In the genomic region with DNA sequence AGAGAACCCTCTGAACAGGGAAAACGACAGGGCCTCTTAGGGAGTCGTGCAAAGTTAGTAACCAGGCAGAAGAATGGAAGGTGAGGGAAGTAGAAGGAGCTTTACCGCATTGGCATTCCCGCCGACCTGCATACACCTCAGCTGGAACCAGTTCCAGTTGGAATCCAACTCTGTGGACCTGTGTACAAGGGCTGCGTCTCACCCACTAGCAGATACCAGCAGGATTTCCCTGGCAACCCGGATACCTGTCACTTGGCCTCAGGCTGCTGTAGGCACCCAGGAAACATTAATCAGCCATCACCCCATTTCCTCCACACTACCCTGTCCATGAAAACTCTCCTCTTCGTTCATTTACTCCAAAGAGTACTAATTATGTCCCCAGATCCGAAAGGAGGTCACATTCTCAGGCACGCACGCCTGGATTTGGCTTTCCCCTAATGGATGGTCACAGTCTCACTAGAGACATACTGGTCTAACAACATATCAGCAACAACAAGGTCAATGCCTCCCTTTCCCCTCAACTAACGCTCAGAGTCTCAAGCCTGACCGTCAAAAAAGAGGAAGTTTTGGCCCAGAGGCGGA, we compare ENCODE assay signal across 8 cellular contexts. TPM values are rescaled to one million over a fixed set of nuclear protein-coding genes. Genes with fewer than 3 reads are reported as not detected.
DNase-seq lines count a peak whose midpoint lies in the region; ATAC-seq, FAIRE-seq and TF ChIP-seq lines count a peak whose summit lies in the region.

No MANE protein-coding gene starts in this region.

- H3K27ac ChIP-seq in AG04450 (ENCODE audit: low read depth, low read length) (peak overlapping the region; percentile 87), KMS-11 (peak overlapping the region; percentile 81), K562 (ENCODE audit: extremely low read depth, low read depth, low read length) (peak overlapping the region; percentile 97)

- H2AFZ ChIP-seq in KMS-11 (ENCODE audit: low read depth) (0 out of 2 replicates have a peak overlapping the region, but pooled peaks have one; percentile 39), K562 (ENCODE audit: low read depth, low read length) (peak overlapping the region; percentile 92; the same call in 1 of the 2 replicates)

- no peak for ATAC-seq in K562
- no peak for ATAC-seq in mucosa of descending colon
- ATAC-seq in GM21423 (IDR thresholded peaks at IDR 0.05; ENCODE audit: unreplicated experiment): no peak
- ATAC-seq in GM18519 (IDR thresholded peaks at IDR 0.05; ENCODE audit: low FRiP score, unreplicated experiment): no peak

- POLR2A ChIA-PET in AG04450 (lab: Yijun Ruan, JAX) (interaction anchor here (0.8 kb wide), 1 partner anchor 12 kb away, joined by 3 read pairs; no protein-coding TSS in a partner anchor), K562 (lab: Yijun Ruan, JAX) (interaction anchor here (0.8 to 0.9 kb wide), 3 partner anchors 10 to 15 kb away, joined by 3 read pairs; no protein-coding TSS in a partner anchor)

- H3K27me3 ChIP-seq in AG04450 (ENCODE audit: control insufficient read depth, insufficient read depth, low read length): no peaks in the 10 kb centered on the region
- H3K27me3 ChIP-seq in KMS-11 (ENCODE audit: insufficient read depth, low read depth): no peaks in the 10 kb centered on the region
- no peaks in the 10 kb centered on the region for H3K27me3 ChIP-seq in K562 (ENCODE audit: control insufficient read depth in 2 of 2, insufficient read depth in 2 of 2, low read length in 2 of 2)

- peaks cover 4% of the 10 kb centered on the region; the same call in 1 of the 2 replicates for H3K36me3 ChIP-seq in KMS-11 (ENCODE audit: insufficient read depth)
- H3K36me3 ChIP-seq in K562 (ENCODE audit: control insufficient read depth, insufficient read depth, low read length): peaks cover 58% of the 10 kb centered on the region
- H3K36me3 ChIP-seq in mucosa of descending colon (ENCODE audit: low read depth): no peaks in the 10 kb centered on the region

- no TSS peak for BruUV-seq in K562 (replicated peaks; lab: Mats Ljungman, UMichigan)

- DNase-seq in AG04450 (ENCODE audit: low read depth, low spot score) (no peak), K562 (ENCODE audit: extremely low read depth in 1 of 4, low spot score in 3 of 4) (peak in 1 of 4 experiments; percentile 59), mucosa of descending colon (no peak), AG08395 (ENCODE audit: low spot score) (no peak), COR-L47 (lab: John Stamatoyannopoulos, UW) (no peak)

- TF ChIP-seq CTCF in AG04450 (IDR thresholded peaks at IDR 0.05; ENCODE audit: low read depth, low read length) (no peak), KMS-11 (conservative IDR thresholded peaks at IDR 0.05; ENCODE audit: low read depth, low read length) (no peak), K562 (IDR thresholded peaks at IDR 0.05 in 2 of 3, conservative IDR thresholded peaks at IDR 0.05 in 1 of 3; ENCODE audit: insufficient read depth in 2 of 3, low read depth in 1 of 3, low read length in 3 of 3) (no peak; a peak in 1 of 6 replicates), mucosa of descending colon (IDR thresholded peaks at IDR 0.05) (no peak)

- no peak for TF ChIP-seq POLR2A in K562 (conservative IDR thresholded peaks at IDR 0.05)

- H4K20me1 ChIP-seq in KMS-11 (ENCODE audit: insufficient read depth) (no peaks in the 10 kb centered on the region), K562 (replicated peaks; ENCODE audit: control insufficient read depth, insufficient read depth, low read length) (peaks cover 6% of the 10 kb centered on the region)

- CTCF ChIA-PET in AG04450 (lab: Charles Lee): interaction anchor here (1.2 to 1.8 kb wide), 2 partner anchors 84 to 179 kb away, joined by 4 to 8 read pairs; no protein-coding TSS in a partner anchor
- CTCF ChIA-PET in K562 (lab: Yijun Ruan, JAX; ENCODE audit: low intra/inter-chr PET ratio): no interaction called here

- H3K9ac ChIP-seq in KMS-11: peak overlapping the region; percentile 92
- peak overlapping the region; percentile 97 to 99 for H3K9ac ChIP-seq in K562 (ENCODE audit: insufficient read depth in 1 of 2, low read depth in 2 of 2, low read length in 2 of 2)

- H3K4me2 ChIP-seq in KMS-11 (peak overlapping the region; percentile 74), K562 (ENCODE audit: insufficient read depth, low read length) (peak overlapping the region; percentile 100)

- 2% methylated on average over 14 of the region's 14 CpGs for WGBS in K562 (ENCODE audit: insufficient coverage, low coverage, missing lambda C conversion rate)

- no peak for TF ChIP-seq EP300 in K562 (IDR thresholded peaks at IDR 0.05; ENCODE audit: low read length)

- peak overlapping the region; percentile 98 for H3K4me3 ChIP-seq in AG04450 (ENCODE audit: low read depth, low read length)
- H3K4me3 ChIP-seq in KMS-11 (IDR thresholded peaks at IDR 0.05; ENCODE audit: insufficient read depth, low read depth, low read length): no peak overlapping the region
- H3K4me3 ChIP-seq in K562: peak overlapping the region; percentile 89
- H3K4me3 ChIP-seq in mucosa of descending colon: peak overlapping the region; percentile 99

- TF ChIP-seq RAD21 in K562 (CRISPR knock-in tag; conservative IDR thresholded peaks at IDR 0.05 in 1 of 2, IDR thresholded peaks at IDR 0.05 in 1 of 2): no peak

- H3K9me3 ChIP-seq in AG04450 (ENCODE audit: control insufficient read depth, insufficient read depth, low read length) (no peaks in the 10 kb centered on the region; the same call in 1 of the 2 replicates), K562 (replicated peaks; ENCODE audit: control insufficient read depth, insufficient read depth, low read depth, low read length) (no peaks in the 10 kb centered on the region), mucosa of descending colon (no peaks in the 10 kb centered on the region)

- intact Hi-C loops in K562 (cut with micrococcal nuclease): loop anchor here (2.0 kb wide), 3 partner anchors 73 to 233 kb away; partner anchors contain the start of genes ACP2 and SLC39A13
- intact Hi-C loops in mucosa of descending colon (cut with DNase I, micrococcal nuclease): loop anchor here (5.0 to 10.0 kb wide), 2 partner anchors 86 to 179 kb away; partner anchors contain the start of gene MYBPC3 (in 1 of the 2)

- H3K79me2 ChIP-seq in KMS-11 (ENCODE audit: insufficient read depth, low read depth) (peaks cover 52% of the 10 kb centered on the region), K562 (ENCODE audit: control insufficient read depth, insufficient read depth, low read length) (peaks cover 54% of the 10 kb centered on the region)

- in situ Hi-C loops in K562 (cut with MboI): loop anchor here (10.0 kb wide), 1 partner anchor 169 kb away; no protein-coding TSS in a partner anchor

- FAIRE-seq in K562 (lab: Jason Lieb, UNC): peak; percentile 81

- H3K4me1 ChIP-seq in KMS-11 (ENCODE audit: low read depth, poor library complexity, severe bottlenecking) (peaks cover 22% of the 10 kb centered on the region), K562 (replicated peaks in 1 of 2; ENCODE audit: control insufficient read depth in 2 of 2, insufficient read depth in 2 of 2, low read length in 2 of 2) (peaks cover 16 to 32% of the 10 kb centered on the region in 2 experiments), mucosa of descending colon (ENCODE audit: low read depth) (peaks cover 19% of the 10 kb centered on the region)

- peaks cover 3% of the 10 kb centered on the region for H3K9me1 ChIP-seq in K562 (ENCODE audit: control insufficient read depth, insufficient read depth, low read length)

RNA-seq across cellular contexts. Expression of gene ARFGAP2, which starts 0.8 kb away (rescaled TPM):
- polyA plus RNA-seq in AG04450 (2011; rRNA removed): 38.6 and 44.4 TPM in 2 replicates
- 46.5 and 67.4 TPM in 2 replicates for polyA minus RNA-seq in AG04450 (2011; rRNA and poly(A)+ RNA removed)
- total RNA-seq in K562 (2011; cell fraction: chromatin; rRNA removed; ENCODE audit: low replicate concordance): 359 and 833 TPM in 2 replicates
- total RNA-seq in K562 (2011; cell fraction: nucleolus; rRNA removed): 445 and 463 TPM in 2 replicates
- total RNA-seq in K562 (2011; cell fraction: nucleoplasm; rRNA removed): 399 and 402 TPM in 2 replicates
- total RNA-seq in K562 (2014; rRNA removed): 97.6 and 107 TPM in 2 replicates
- total RNA-seq in K562 (2014; rRNA removed; fragmentation: Illumina TruSeq; extraction: Trizol): 65.0 and 78.6 TPM in 2 replicates
- total RNA-seq in K562 (2015; rRNA removed; fragmentation: Illumina TruSeq; extraction: Trizol): 78.4 and 83.2 TPM in 2 replicates
- 93.4 and 102 TPM in 2 replicates for total RNA-seq in K562 (2021)
- polyA plus RNA-seq in K562 (2011; rRNA removed): 96.3 and 120 TPM in 2 replicates
- 199 and 200 TPM in 2 replicates for polyA plus RNA-seq in K562 (2011; cell fraction: cytosol; rRNA removed)
- 212 and 227 TPM in 2 replicates for polyA plus RNA-seq in K562 (2011; cell fraction: nucleus; rRNA removed)
- 69.1 and 93.2 TPM in 2 replicates for polyA plus RNA-seq in K562 (2012)
- polyA plus RNA-seq in K562 (2014; fragmentation: Illumina TruSeq; extraction: Trizol): 122 and 140 TPM in 2 replicates
- polyA plus RNA-seq in K562 (2014; fragmentation: Nextera tagmentation; extraction: Ambion mirVana): 10 to 100 TPM; 29.1 to 42.1 TPM
- polyA plus RNA-seq in K562 (2014; rRNA removed): 90.1 and 90.8 TPM in 2 replicates
- polyA minus RNA-seq in K562 (2011; rRNA and poly(A)+ RNA removed): 112 and 121 TPM in 2 replicates
- polyA minus RNA-seq in K562 (2011; cell fraction: cytosol; rRNA and poly(A)+ RNA removed): 55.3 and 58.2 TPM in 2 replicates
- polyA minus RNA-seq in K562 (2011; cell fraction: nucleus; rRNA and poly(A)+ RNA removed): 104 and 166 TPM in 2 replicates
- 100 to 1,000 TPM in 2 of 3 donors, 10 to 100 TPM in 1; 83.7 to 107 (median 106) TPM for total RNA-seq in mucosa of descending colon

RNA-seq across cellular contexts. Expression of gene PACSIN3, which starts 10.4 kb away (rescaled TPM):
- polyA plus RNA-seq in AG04450 (2011; rRNA removed) (15.3 and 19.7 TPM in 2 replicates), K562 (2011; rRNA removed) (6.8 and 7.1 TPM in 2 replicates), K562 (2014; fragmentation: Illumina TruSeq; extraction: Trizol) (7.1 and 9.8 TPM in 2 replicates), K562 (2014; fragmentation: Nextera tagmentation; extraction: Ambion mirVana) (under 1 TPM; 0.13 to 0.17 TPM), K562 (2014; rRNA removed) (14.5 and 15.0 TPM in 2 replicates)
- 11.9 and 13.0 TPM in 2 replicates for polyA minus RNA-seq in AG04450 (2011; rRNA and poly(A)+ RNA removed)
- total RNA-seq in K562 (2011; cell fraction: chromatin; rRNA removed; ENCODE audit: low replicate concordance): 3.9 and 14.6 TPM in 2 replicates
- 11.6 and 12.7 TPM in 2 replicates for total RNA-seq in K562 (2011; cell fraction: nucleolus; rRNA removed)
- 6.0 and 7.3 TPM in 2 replicates for total RNA-seq in K562 (2011; cell fraction: nucleoplasm; rRNA removed)
- total RNA-seq in K562 (2014; rRNA removed) (15.5 and 18.8 TPM in 2 replicates), K562 (2014; rRNA removed; fragmentation: Illumina TruSeq; extraction: Trizol) (1.5 and 3.5 TPM in 2 replicates), K562 (2015; rRNA removed; fragmentation: Illumina TruSeq; extraction: Trizol) (8.8 and 9.6 TPM in 2 replicates), K562 (2021) (13.8 and 18.1 TPM in 2 replicates), mucosa of descending colon (10 to 100 TPM in 1 of 3 donors, 1 to 10 TPM in 2; 2.2 to 63.5 (median 5.1) TPM)
- polyA plus RNA-seq in K562 (2011; cell fraction: cytosol; rRNA removed): 6.5 and 12.3 TPM in 2 replicates
- 6.2 and 9.6 TPM in 2 replicates for polyA plus RNA-seq in K562 (2011; cell fraction: nucleus; rRNA removed)
- polyA plus RNA-seq in K562 (2012): 7.3 and 10.4 TPM in 2 replicates
- polyA minus RNA-seq in K562 (2011; rRNA and poly(A)+ RNA removed): 1.9 and 3.0 TPM in 2 replicates
- polyA minus RNA-seq in K562 (2011; cell fraction: cytosol; rRNA and poly(A)+ RNA removed): 8.0 and 17.4 TPM in 2 replicates
- polyA minus RNA-seq in K562 (2011; cell fraction: nucleus; rRNA and poly(A)+ RNA removed): 4.7 and 5.0 TPM in 2 replicates

RNA-seq across cellular contexts. Expression of gene DDB2, which starts 38.9 kb away (rescaled TPM):
- polyA plus RNA-seq in AG04450 (2011; rRNA removed): 47.3 and 48.1 TPM in 2 replicates
- 27.1 and 32.5 TPM in 2 replicates for polyA minus RNA-seq in AG04450 (2011; rRNA and poly(A)+ RNA removed)
- total RNA-seq in K562 (2011; cell fraction: chromatin; rRNA removed; ENCODE audit: low replicate concordance): 56.3 and 66.6 TPM in 2 replicates
- total RNA-seq in K562 (2011; cell fraction: nucleolus; rRNA removed): 38.7 TPM in 2 replicates
- 45.0 and 46.9 TPM in 2 replicates for total RNA-seq in K562 (2011; cell fraction: nucleoplasm; rRNA removed)
- total RNA-seq in K562 (2014; rRNA removed): 12.7 and 13.3 TPM in 2 replicates
- total RNA-seq in K562 (2014; rRNA removed; fragmentation: Illumina TruSeq; extraction: Trizol): 8.7 and 9.0 TPM in 2 replicates
- total RNA-seq in K562 (2015; rRNA removed; fragmentation: Illumina TruSeq; extraction: Trizol): 10.1 and 10.9 TPM in 2 replicates
- total RNA-seq in K562 (2021): 9.0 and 10.5 TPM in 2 replicates
- polyA plus RNA-seq in K562 (2011; rRNA removed): 17.1 and 17.5 TPM in 2 replicates
- 12.9 and 16.0 TPM in 2 replicates for polyA plus RNA-seq in K562 (2011; cell fraction: cytosol; rRNA removed)
- 54.5 and 57.5 TPM in 2 replicates for polyA plus RNA-seq in K562 (2011; cell fraction: nucleus; rRNA removed)
- polyA plus RNA-seq in K562 (2012): 11.5 and 20.9 TPM in 2 replicates
- polyA plus RNA-seq in K562 (2014; fragmentation: Illumina TruSeq; extraction: Trizol): 10.1 and 10.4 TPM in 2 replicates
- 10 to 100 TPM in 1 of 2 experiments, 1 to 10 TPM in 1; 9.0 to 10.3 TPM for polyA plus RNA-seq in K562 (2014; fragmentation: Nextera tagmentation; extraction: Ambion mirVana)
- 12.0 and 18.6 TPM in 2 replicates for polyA plus RNA-seq in K562 (2014; rRNA removed)
- 12.9 and 16.8 TPM in 2 replicates for polyA minus RNA-seq in K562 (2011; rRNA and poly(A)+ RNA removed)
- polyA minus RNA-seq in K562 (2011; cell fraction: cytosol; rRNA and poly(A)+ RNA removed): 5.5 and 8.0 TPM in 2 replicates
- polyA minus RNA-seq in K562 (2011; cell fraction: nucleus; rRNA and poly(A)+ RNA removed): 17.4 and 23.8 TPM in 2 replicates
- total RNA-seq in mucosa of descending colon: 10 to 100 TPM; 29.8 to 41.2 (median 37.2) TPM
